11 cellular contexts compared by ENCODE assay signal in genomic region chr6:156564807-156565149, GRCh38.
"Had no signal": no experiment of that assay in that cellular context is flagged by ENCODE, and none has a peak within 500 bp of the region (broad histone marks: within the 10 kb centered on the region; RNA-seq: fewer than 3 reads in every experiment).

No MANE protein-coding gene starts in this region.

- H3K27ac Mint-ChIP-seq: activated CD8-positive, alpha-beta memory T cell treated with anti-CD3 and anti-CD28 coated beads, Interleukin-2, amount 10 ng/mL, durations not matched to agents 7 days and 5 days; activated naive CD4-positive, alpha-beta T cell treated with anti-CD3 and anti-CD28 coated beads, Interleukin-2, amount 50 U/mL, for 24 hours; activated T-cell treated with anti-CD3 and anti-CD28 coated beads, Interleukin-2, amount 50 U/mL, for 24 hours; natural killer cell had no signal

- H3K27ac ChIP-seq: colonic mucosa, heart left ventricle, psoas muscle, thoracic aorta had no signal

- H3K36me3 ChIP-seq: colonic mucosa, heart left ventricle, sigmoid colon, stomach, thoracic aorta had no signal

- H3K4me3 Mint-ChIP-seq: activated CD8-positive, alpha-beta memory T cell treated with anti-CD3 and anti-CD28 coated beads, Interleukin-2, amount 10 ng/mL, durations not matched to agents 7 days and 5 days; activated naive CD4-positive, alpha-beta T cell treated with anti-CD3 and anti-CD28 coated beads, Interleukin-2, amount 50 U/mL, for 24 hours; activated T-cell treated with anti-CD3 and anti-CD28 coated beads, Interleukin-2, amount 50 U/mL, for 24 hours; natural killer cell had no signal

- H3K36me3 Mint-ChIP-seq: natural killer cell had no signal

- H3K27me3 ChIP-seq: colonic mucosa, sigmoid colon, stomach had no signal

- H3K4me3 ChIP-seq: colonic mucosa, heart left ventricle, mucosa of descending colon, psoas muscle, sigmoid colon, stomach, thoracic aorta had no signal

- H3K4me1 Mint-ChIP-seq: activated CD8-positive, alpha-beta memory T cell treated with anti-CD3 and anti-CD28 coated beads, Interleukin-2, amount 10 ng/mL, durations not matched to agents 7 days and 5 days had no signal

- H3K9me3 Mint-ChIP-seq: natural killer cell had no signal

- H3K9me3 ChIP-seq: colonic mucosa, psoas muscle, sigmoid colon, thoracic aorta had no signal

- H3K4me1 ChIP-seq: colonic mucosa, psoas muscle had no signal
